ENCODE assay signal across 8 cellular contexts in the genomic region with DNA sequence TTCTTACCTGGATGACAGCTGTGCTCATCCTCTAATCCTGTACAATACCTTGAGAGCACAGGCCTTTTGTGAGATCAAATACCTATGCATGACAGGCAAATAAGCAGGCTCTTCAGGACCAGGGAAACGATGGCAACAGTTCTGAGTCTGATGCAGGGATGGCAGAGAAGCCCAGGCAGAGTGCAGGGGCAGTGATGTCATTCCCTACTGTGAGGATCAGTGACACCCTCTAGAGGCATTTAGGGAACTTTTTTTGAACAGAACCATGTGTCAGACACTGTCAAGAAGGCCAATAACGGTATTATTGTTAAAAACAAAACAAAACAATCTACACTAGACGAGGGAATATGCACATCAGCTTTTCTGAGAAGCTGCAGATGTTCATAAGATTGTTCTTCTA.
DNase-seq lines count a peak whose midpoint lies in the region; ATAC-seq and TF ChIP-seq lines count a peak whose summit lies in the region.

No MANE protein-coding gene starts in this region.

- ATAC-seq in HG03520 (IDR thresholded peaks at IDR 0.05; ENCODE audit: unreplicated experiment) (no peak), GM21737 (IDR thresholded peaks at IDR 0.05; ENCODE audit: unreplicated experiment) (no peak)

- peaks cover 38% of the 10 kb centered on the region for H3K36me3 Mint-ChIP-seq in nephron (ENCODE audit: low read depth)

- H3K27ac Mint-ChIP-seq in nephron: peak overlapping the region in 2 of 3 experiments; percentile 10 to 54

- H3K4me3 Mint-ChIP-seq in nephron: no peak overlapping the region

- TF ChIP-seq CTCF in nephron (IDR thresholded peaks at IDR 0.05; ENCODE audit: unreplicated experiment in 3 of 3): peak in 1 of 3 experiments; percentile 14

- DNase-seq in GM04504 (ENCODE audit: low read depth) (peak; percentile 12), Kasumi-1 (lab: John Stamatoyannopoulos, UW) (peak; percentile 70 to 80), dermis blood vessel endothelial cell (peak; percentile 7), GOT3 (lab: John Stamatoyannopoulos, UW) (no peak), NCI-H774 (lab: John Stamatoyannopoulos, UW) (no peak)

- no peaks in the 10 kb centered on the region for H3K9me3 Mint-ChIP-seq in nephron

- H3K27me3 Mint-ChIP-seq in nephron (ENCODE audit: low read depth): peaks cover 7% of the 10 kb centered on the region

- peaks cover 40% of the 10 kb centered on the region for H3K4me1 Mint-ChIP-seq in nephron

Comparison
In these comparisons a context has a peak if more than half of its experiments do, and no peak if none do; other contexts are left out.
1. DNase-seq: peak in GM04504 (single experiment), Kasumi-1 (2 of 2) and dermis blood vessel endothelial cell (single experiment); none in GOT3 (single experiment) and NCI-H774 (single experiment).